30 cellular contexts compared by ENCODE assay signal in genomic region chr9:111064160-111064733, GRCh38. TPM values are rescaled to one million over a fixed set of nuclear protein-coding genes. Genes with fewer than 3 reads are reported as not detected.
DNase-seq lines count a peak whose midpoint lies in the region; ATAC-seq, FAIRE-seq and TF ChIP-seq lines count a peak whose summit lies in the region.
"Had no signal": no experiment of that assay in that cellular context is flagged by ENCODE, and none has a peak within 500 bp of the region (broad histone marks: within the 10 kb centered on the region; RNA-seq: fewer than 3 reads in every experiment).

No MANE protein-coding gene starts in this region.

- H2BK5ac ChIP-seq in neuronal stem cell (ENCODE audit: low read length) = no peak overlapping the region

- no peak for TF ChIP-seq CTCF in GM10248 (IDR thresholded peaks at IDR 0.05; ENCODE audit: control extremely low read depth, extremely low read depth, low read depth, missing control alignments)
- TF ChIP-seq CTCF in osteocyte (IDR thresholded peaks at IDR 0.05) = no peak

- no peaks in the 10 kb centered on the region for H3K79me1 ChIP-seq in neuronal stem cell (ENCODE audit: low read depth, low read length)

- no peak overlapping the region for H3K4ac ChIP-seq in neuronal stem cell (ENCODE audit: low read length)

- H2BK12ac ChIP-seq in neuronal stem cell (ENCODE audit: low read length) = no peak overlapping the region

- H3K4me1 Mint-ChIP-seq in osteocyte (ENCODE audit: unreplicated experiment) = peaks cover 31% of the 10 kb centered on the region
- H3K4me1 Mint-ChIP-seq: T-helper 17 cell had no signal

- H3K14ac ChIP-seq in neuronal stem cell (ENCODE audit: low read length) = no peak overlapping the region

- H3K36me3 ChIP-seq in neuronal stem cell (replicated peaks in 1 of 2; ENCODE audit: control insufficient read depth in 2 of 2, insufficient read depth in 2 of 2, low read length in 2 of 2) = no peaks in the 10 kb centered on the region
- H3K36me3 ChIP-seq: BLaER1, SJCRH30 had no signal

- H2BK15ac ChIP-seq in neuronal stem cell (ENCODE audit: low read length) = no peak overlapping the region

- peaks cover 0 to 3% (median 2%) of the 10 kb centered on the region in 3 experiments for H3K27me3 ChIP-seq in neuronal stem cell (ENCODE audit: control insufficient read depth in 3 of 3, insufficient read depth in 3 of 3, low read depth in 1 of 3, low read length in 3 of 3)
- H3K27me3 ChIP-seq: BLaER1, SJCRH30 had no signal

- H3K36me3 Mint-ChIP-seq in osteocyte (ENCODE audit: unreplicated experiment) = no peaks in the 10 kb centered on the region

- no peak overlapping the region for H3K23ac ChIP-seq in neuronal stem cell (ENCODE audit: low read depth, low read length, poor library complexity)

- H3K9me3 ChIP-seq in neuronal stem cell (replicated peaks in 1 of 2; ENCODE audit: control insufficient read depth in 2 of 2, insufficient read depth in 1 of 2, low read depth in 1 of 2, low read length in 2 of 2) = peaks cover 0 to 3% of the 10 kb centered on the region in 2 donors

- H2AFZ ChIP-seq in neuronal stem cell (ENCODE audit: low read length) = no peak overlapping the region
- H2AFZ ChIP-seq: PC-9 had no signal

- CTCF ChIA-PET in GM10248 (lab: Yijun Ruan, JAX) = interaction anchor here (1.1 to 1.5 kb wide), 3 partner anchors 11 to 28 kb away, joined by 3 read pairs; no protein-coding TSS in a partner anchor

- H4K91ac ChIP-seq in neuronal stem cell (ENCODE audit: low read depth, low read length, poor library complexity) = no peak overlapping the region

- H3K27ac ChIP-seq in neuronal stem cell (replicated peaks; ENCODE audit: low read length) = no peak overlapping the region
- H3K27ac ChIP-seq: BLaER1, PC-9, SJCRH30 had no signal

- H4K8ac ChIP-seq in neuronal stem cell (ENCODE audit: low read depth, low read length) = no peak overlapping the region

- WGBS in neuronal stem cell (ENCODE audit: extremely low coverage in 2 of 2, insufficient read length in 2 of 2, insufficient replicate concordance in 1 of 2), 2 donors = no CpG with 5 or more reads among the region's 5 CpGs

- POLR2A ChIA-PET in GM10248 (lab: Yijun Ruan, JAX) = no interaction called here

- no peak overlapping the region for H3K4me3 Mint-ChIP-seq in osteocyte (ENCODE audit: unreplicated experiment)
- H3K4me3 Mint-ChIP-seq: CD4-positive, alpha-beta T cell; T-helper 17 cell had no signal

- H3K4me2 ChIP-seq in neuronal stem cell (ENCODE audit: insufficient read depth, low read length, poor library complexity, severe bottlenecking) = no peak overlapping the region
- H3K4me2 ChIP-seq: BLaER1, PC-9 had no signal

- H3K4me1 ChIP-seq in neuronal stem cell (ENCODE audit: control insufficient read depth in 2 of 2, insufficient read depth in 1 of 2, low read depth in 1 of 2, low read length in 2 of 2) = no peaks in the 10 kb centered on the region
- H3K4me1 ChIP-seq: BLaER1, SJCRH30 had no signal

- H3K9ac ChIP-seq in neuronal stem cell (ENCODE audit: low read depth, low read length, poor library complexity) = no peak overlapping the region
- H3K9ac ChIP-seq: BLaER1 had no signal

- H3K27ac Mint-ChIP-seq in osteocyte (ENCODE audit: unreplicated experiment) = no peak overlapping the region
- H3K27ac Mint-ChIP-seq: CD4-positive, alpha-beta T cell; T-helper 17 cell had no signal

- H2AK5ac ChIP-seq in neuronal stem cell (ENCODE audit: low read depth, low read length) = no peak overlapping the region

- FAIRE-seq in GM18507 (lab: Jason Lieb, UNC) = peak; percentile 72

- ATAC-seq in HG02870 (IDR thresholded peaks at IDR 0.05; ENCODE audit: unreplicated experiment) = peak; percentile 63
- no peak for ATAC-seq in HG02885 (IDR thresholded peaks at IDR 0.05; ENCODE audit: poor library complexity, unreplicated experiment)
- ATAC-seq: Right ventricle myocardium inferior, SK-N-SH treated with all-trans-retinoic acid at 6 μM for 48 hours, T-helper 17 cell had no signal

- H3K18ac ChIP-seq in neuronal stem cell (ENCODE audit: low read length) = peak overlapping the region; percentile 31

- DNase-seq in GM10248 (ENCODE audit: extremely low spot score) (peak; percentile 36), GM18507 (ENCODE audit: extremely low spot score, insufficient read length, low read depth) (no peak), neuronal stem cell (ENCODE audit: low spot score) (no peak), mesenteric fat pad (ENCODE audit: low spot score) (no peak), kidney glomerular epithelial cell (lab: John Stamatoyannopoulos, UW) (no peak), osteocyte (ENCODE audit: extremely low spot score, unreplicated experiment) (no peak)
- DNase-seq: 8988T; ACHN; CD4-positive, alpha-beta T cell; COR-L47; GDM1; GOT3; HCEC 1CT; IMR-90; KG1; MM.1S; NCI-H1694; NCI-H2029 treated with DMSO at 0.1 percent for 48 hours; NCI-H446 treated with DMSO at 0.1 percent for 48 hours; NCI-H526; NCI-H82; NK-92 treated with Interleukin-12 subunit alpha and Interleukin-12 subunit beta, amount 100 ng/mL, for 24 hours; PC-9; SJCRH30; T-helper 17 cell had no signal

- H3K27me3 Mint-ChIP-seq in osteocyte (ENCODE audit: unreplicated experiment) = no peaks in the 10 kb centered on the region
- H3K27me3 Mint-ChIP-seq: T-helper 17 cell had no signal

- peaks cover 9% of the 10 kb centered on the region for H3K9me3 Mint-ChIP-seq in osteocyte (ENCODE audit: unreplicated experiment)
- H3K9me3 Mint-ChIP-seq: CD4-positive, alpha-beta T cell had no signal

- H2BK120ac ChIP-seq in neuronal stem cell (ENCODE audit: low read depth, low read length) = no peak overlapping the region

- H3K4me3 ChIP-seq in neuronal stem cell (ENCODE audit: low read length in 2 of 2) = no peak overlapping the region
- H3K4me3 ChIP-seq: BLaER1, PC-9, SJCRH30 had no signal

RNA-seq across cellular contexts. Expression of gene LPAR1, which starts 26.0 kb away (rescaled TPM):
- polyA plus RNA-seq in neuronal stem cell (2013, experiment 1 of 2) = 5.3 TPM
- polyA plus RNA-seq in neuronal stem cell (2013, experiment 2 of 2) = 5.0 TPM
- total RNA-seq in mesenteric fat pad (42.6 TPM), osteocyte (119 and 120 TPM in 2 replicates)
- total RNA-seq: CD4-positive, alpha-beta T cell; T-helper 17 cell had no signal
